In genomic region chr9:124873664-124874063, GRCh38 we compare ENCODE assay signal across 18 cellular contexts. TPM values are rescaled to one million over a fixed set of nuclear protein-coding genes. Genes with fewer than 3 reads are reported as not detected.
A peak's percentile ranks its signal among the peaks of the same experiment; 100 is the strongest.
DNase-seq lines count a peak whose midpoint lies in the region; ATAC-seq, FAIRE-seq and TF ChIP-seq lines count a peak whose summit lies in the region.
"Had no signal": no experiment of that assay in that cellular context is flagged by ENCODE, and none has a peak within 500 bp of the region (broad histone marks: within the 10 kb centered on the region; RNA-seq: fewer than 3 reads in every experiment).

No MANE protein-coding gene starts in this region.

- no peak for TF ChIP-seq EP300 in GM12878 (IDR thresholded peaks at IDR 0.05; ENCODE audit: borderline replicate concordance in 1 of 2, control insufficient read depth in 1 of 2, low read depth in 2 of 2, low read length in 2 of 2)

- no peak overlapping the region for H3K9ac ChIP-seq in GM12878 (ENCODE audit: control insufficient read depth, insufficient read depth, low read length)

- no peak for TF ChIP-seq CTCF in GM12878 (IDR thresholded peaks at IDR 0.05 in 2 of 3, conservative IDR thresholded peaks at IDR 0.05 in 1 of 3; ENCODE audit: control insufficient read depth in 2 of 3, extremely low read depth in 1 of 3, insufficient read depth in 1 of 3, low read depth in 3 of 3, low read length in 3 of 3)

- RAD21 ChIA-PET in GM12878 (lab: Charles Lee; ENCODE audit: unreplicated experiment), result interaction anchor here (1.1 to 1.3 kb wide), 2 partner anchors 14 to 213 kb away, joined by 3 to 5 read pairs; no protein-coding TSS in a partner anchor

- peak; percentile 43; the same call in 1 of the 2 replicates for TF ChIP-seq POLR2A in GM12878 (IDR thresholded peaks at IDR 0.05; ENCODE audit: low read depth, low read length)

- CTCF ChIA-PET in activated CD4-positive, alpha-beta T cell treated with anti-CD3 and anti-CD28 coated beads for 36 hours (lab: Charles Lee), result interaction anchor here (4.2 kb wide), 1 partner anchor 20 kb away, joined by 21 read pairs; the partner anchor contains the start of gene WDR38
- CTCF ChIA-PET in GM12878 (lab: Yijun Ruan, JAX), result interaction anchor here (1.7 to 4.8 kb wide), 4 partner anchors 20 to 103 kb away, joined by 7 to 31 read pairs (median 18); partner anchors contain the start of genes NR6A1 and WDR38

- peak; percentile 52 for DNase-seq in activated CD4-positive, alpha-beta T cell treated with anti-CD3 and anti-CD28 coated beads for 36 hours
- no peak for DNase-seq in activated CD4-positive, alpha-beta T cell treated with anti-CD3 and anti-CD28 coated beads, Interleukin-2, amount 50 U/mL, for 1 hour
- peak; percentile 53 for DNase-seq in NCI-H2107 treated with DMSO at 0.1 percent for 48 hours (lab: John Stamatoyannopoulos, UW; ENCODE audit: unreplicated experiment)
- no peak for DNase-seq in GM12878 (ENCODE audit: low read depth, low spot score)
- DNase-seq in occipital lobe (lab: John Stamatoyannopoulos, UW), result peak; percentile 61
- no peak for DNase-seq in stimulated activated naive CD4-positive, alpha-beta T cell treated with Interleukin-2 at 50 U/mL for 16 hours (lab: John Stamatoyannopoulos, UW)
- no peak for DNase-seq in stimulated activated CD4-positive, alpha-beta T cell treated with anti-CD3 and anti-CD28 coated beads, Interleukin-2, amount 100 ng/mL, for 24 hours
- no peak for DNase-seq in NCI-H69 (lab: John Stamatoyannopoulos, UW)
- DNase-seq: activated CD4-positive, CD25-positive, alpha-beta regulatory T cell; activated effector memory CD4-positive, alpha-beta T cell treated with anti-CD3 and anti-CD28 coated beads, Interleukin-2, amount 50 U/mL, for 16 hours; cortex of kidney; DMS 273 treated with DMSO at 0.1 percent for 48 hours; H9; NCI-H748 treated with DMSO at 0.1 percent for 48 hours; thyroid gland had no signal

- peak overlapping the region; percentile 56 for H3K4me3 Mint-ChIP-seq in activated CD4-positive, alpha-beta T cell treated with anti-CD3 and anti-CD28 coated beads for 36 hours

- ATAC-seq in activated CD4-positive, alpha-beta T cell treated with anti-CD3 and anti-CD28 coated beads for 36 hours, result no peak
- ATAC-seq in GM12878, result no peak

- intact Hi-C loops in activated CD4-positive, alpha-beta T cell treated with anti-CD3 and anti-CD28 coated beads for 36 hours (cut with DNase I, micrococcal nuclease), result loop anchor here in 1 of 2 experiments (5.0 kb wide), 2 partner anchors 269 to 456 kb away; partner anchors contain the start of genes PSMB7 and SCAI
- intact Hi-C loops in GM12878 (cut with micrococcal nuclease; ENCODE audit: unreplicated experiment), result loop anchor here (5.0 kb wide), 1 partner anchor 269 kb away; the partner anchor contains the start of gene SCAI

- H3K27ac Mint-ChIP-seq in activated CD4-positive, alpha-beta T cell treated with anti-CD3 and anti-CD28 coated beads for 36 hours, result peak overlapping the region; percentile 98

- no peak for FAIRE-seq in GM12878 (lab: Jason Lieb, UNC)
- FAIRE-seq: A204.1, islet of Langerhans had no signal

- in situ Hi-C loops in GM12878 (cut with MboI), result loop anchor here (25.0 kb wide), 1 partner anchor 1961 kb away; the partner anchor contains the start of genes RC3H2 and ZBTB6

- H2AFZ ChIP-seq in GM12878 (ENCODE audit: control insufficient read depth, low read depth, low read length), result no peak overlapping the region

- H3K4me1 Mint-ChIP-seq in activated CD4-positive, alpha-beta T cell treated with anti-CD3 and anti-CD28 coated beads for 36 hours, result peaks cover 42% of the 10 kb centered on the region

- peak overlapping the region; percentile 94 for H3K27ac ChIP-seq in GM12878 (ENCODE audit: control insufficient read depth, insufficient read depth)
- H3K27ac ChIP-seq: SJSA1 had no signal

- H3K4me1 ChIP-seq in GM12878 (ENCODE audit: control insufficient read depth, insufficient read depth, low read length), result peaks cover 19% of the 10 kb centered on the region

- no peak for TF ChIP-seq RAD21 in GM12878 (IDR thresholded peaks at IDR 0.05; ENCODE audit: insufficient read depth, low read depth, low read length)

- H3K36me3 ChIP-seq in GM12878 (ENCODE audit: control insufficient read depth in 2 of 2, insufficient read depth in 2 of 2, low read length in 1 of 2), result peaks cover 31 to 37% of the 10 kb centered on the region in 2 experiments

- peaks cover 5% of the 10 kb centered on the region for H4K20me1 ChIP-seq in GM12878 (ENCODE audit: control insufficient read depth, insufficient read depth)

- H3K9me3 ChIP-seq in GM12878 (replicated peaks; ENCODE audit: control insufficient read depth, insufficient read depth, low read length), result no peaks in the 10 kb centered on the region
- H3K9me3 ChIP-seq: SJSA1, thyroid gland had no signal

- no peaks in the 10 kb centered on the region for H3K27me3 ChIP-seq in GM12878 (replicated peaks in 1 of 2; ENCODE audit: control insufficient read depth in 2 of 2, insufficient read depth in 2 of 2, low read length in 1 of 2)
- H3K27me3 ChIP-seq: SJSA1, thyroid gland had no signal

- POLR2A ChIA-PET in activated CD4-positive, alpha-beta T cell treated with anti-CD3 and anti-CD28 coated beads for 36 hours (lab: Charles Lee), result interaction anchor here (1.1 to 2.4 kb wide), 3 partner anchors 11 to 367 kb away, joined by 3 to 14 read pairs (median 4); partner anchors contain the start of genes ARPC5L, HSPA5 and RPL35
- POLR2A ChIA-PET in GM12878 (lab: Charles Lee), result interaction anchor here (5.8 kb wide), 1 partner anchor 12 kb away, joined by 92 read pairs; the partner anchor contains the start of genes ARPC5L and RPL35

- SMC1A ChIA-PET in GM12878 (lab: Charles Lee; ENCODE audit: uncharacterized antibody, unreplicated experiment), result interaction anchor here (1.2 to 2.2 kb wide), 3 partner anchors 21 to 273 kb away, joined by 3 to 11 read pairs (median 4); partner anchors contain the start of gene WDR38

- peaks cover 74% of the 10 kb centered on the region for H3K36me3 Mint-ChIP-seq in activated CD4-positive, alpha-beta T cell treated with anti-CD3 and anti-CD28 coated beads for 36 hours (ENCODE audit: low read depth)

- peaks cover 75% of the 10 kb centered on the region for H3K79me2 ChIP-seq in GM12878 (ENCODE audit: control insufficient read depth, insufficient read depth, low read length)

- H3K27me3 Mint-ChIP-seq in activated CD4-positive, alpha-beta T cell treated with anti-CD3 and anti-CD28 coated beads for 36 hours, result no peaks in the 10 kb centered on the region

- BruUV-seq in GM12878 (replicated peaks; lab: Mats Ljungman, UMichigan), result no TSS peak

- 74% methylated on average over 14 of the region's 14 CpGs for WGBS in GM12878 (ENCODE audit: insufficient coverage, insufficient replicate concordance, low lambda C conversion rate, missing lambda C conversion rate)

- peak overlapping the region; percentile 74 for H3K4me2 ChIP-seq in GM12878 (ENCODE audit: control insufficient read depth, insufficient read depth)

- H3K4me3 ChIP-seq in GM12878, result peak overlapping the region; percentile 94; the same call in 1 of the 2 replicates
- H3K4me3 ChIP-seq: SJSA1, thyroid gland had no signal

- no peaks in the 10 kb centered on the region for H3K9me3 Mint-ChIP-seq in activated CD4-positive, alpha-beta T cell treated with anti-CD3 and anti-CD28 coated beads for 36 hours (ENCODE audit: low read depth)
- H3K9me3 Mint-ChIP-seq: H9 had no signal

RNA-seq across cellular contexts. Expression of gene ARPC5L, which starts 11.7 kb away (rescaled TPM):
- total RNA-seq in activated CD4-positive, alpha-beta T cell treated with anti-CD3 and anti-CD28 coated beads for 36 hours, result 10 to 100 TPM; 51.9 to 95.9 TPM
- total RNA-seq in GM12878 (2013; cell fraction: nucleolus; rRNA removed), result 19.5 and 22.2 TPM in 2 replicates
- total RNA-seq in GM12878 (2014; rRNA removed), result 62.2 and 63.9 TPM in 2 replicates
- 84.4 and 90.1 TPM in 2 replicates for total RNA-seq in GM12878 (2014; rRNA removed; fragmentation: Illumina TruSeq; extraction: Trizol)
- 93.0 and 98.4 TPM in 2 replicates for total RNA-seq in GM12878 (2021)
- polyA plus RNA-seq in GM12878 (2011; ENCODE audit: low read depth), result 99.7 TPM
- 110 and 123 TPM in 2 replicates for polyA plus RNA-seq in GM12878 (2011; rRNA removed)
- 64.1 and 80.8 TPM in 2 replicates for polyA plus RNA-seq in GM12878 (2011; cell fraction: cytosol; rRNA removed)
- polyA plus RNA-seq in GM12878 (2011; cell fraction: nucleus; rRNA removed), result 44.1 and 61.9 TPM in 2 replicates
- polyA plus RNA-seq in GM12878 (2012), result 75.2 and 105 TPM in 2 replicates
- 89.6 and 105 TPM in 2 replicates for polyA plus RNA-seq in GM12878 (2014; fragmentation: Illumina TruSeq; extraction: Trizol)
- polyA plus RNA-seq in GM12878 (2014; fragmentation: Nextera tagmentation; extraction: Ambion mirVana), result 100 to 1,000 TPM in 1 of 2 experiments, 10 to 100 TPM in 1; 42.3 to 121 TPM
- 149 and 150 TPM in 2 replicates for polyA plus RNA-seq in GM12878 (2014; rRNA removed)
- polyA plus RNA-seq in GM12878 (2016; fragmentation: Nextera tagmentation; extraction: Ambion mirVana), result 100 to 1,000 TPM; 179 to 207 TPM
- 34.7 and 36.9 TPM in 2 replicates for polyA minus RNA-seq in GM12878 (2011; rRNA and poly(A)+ RNA removed)
- 17.0 and 20.1 TPM in 2 replicates for polyA minus RNA-seq in GM12878 (2011; cell fraction: cytosol; rRNA and poly(A)+ RNA removed)
- 10.4 and 23.5 TPM in 2 replicates for polyA minus RNA-seq in GM12878 (2011; cell fraction: nucleus; rRNA and poly(A)+ RNA removed)
- total RNA-seq in occipital lobe, result 10.1 TPM

RNA-seq across cellular contexts. Expression of gene RPL35, which starts 11.9 kb away (rescaled TPM):
- 1,000 to 10,000 TPM; 2,227 to 2,561 TPM for total RNA-seq in activated CD4-positive, alpha-beta T cell treated with anti-CD3 and anti-CD28 coated beads for 36 hours
- total RNA-seq in GM12878 (2013; cell fraction: nucleolus; rRNA removed), result 241 and 243 TPM in 2 replicates
- total RNA-seq in GM12878 (2014; rRNA removed) (4,617 and 5,922 TPM in 2 replicates), GM12878 (2014; rRNA removed; fragmentation: Illumina TruSeq; extraction: Trizol) (3,907 and 4,081 TPM in 2 replicates), GM12878 (2021) (2,572 and 2,695 TPM in 2 replicates), occipital lobe (686 TPM)
- polyA plus RNA-seq in GM12878 (2011; ENCODE audit: low read depth), result 8,256 TPM
- polyA plus RNA-seq in GM12878 (2011; rRNA removed) (1,958 and 3,572 TPM in 2 replicates), GM12878 (2014; fragmentation: Illumina TruSeq; extraction: Trizol) (1,263 and 3,648 TPM in 2 replicates), GM12878 (2014; fragmentation: Nextera tagmentation; extraction: Ambion mirVana) (1,000 to 10,000 TPM; 5,281 to 6,300 TPM), GM12878 (2014; rRNA removed) (5,524 and 8,197 TPM in 2 replicates), GM12878 (2016; fragmentation: Nextera tagmentation; extraction: Ambion mirVana) (1,000 to 10,000 TPM; 2,862 to 2,907 TPM)
- polyA plus RNA-seq in GM12878 (2011; cell fraction: cytosol; rRNA removed), result 3,518 and 4,273 TPM in 2 replicates
- 2,765 and 2,930 TPM in 2 replicates for polyA plus RNA-seq in GM12878 (2011; cell fraction: nucleus; rRNA removed)
- 4,228 and 5,722 TPM in 2 replicates for polyA plus RNA-seq in GM12878 (2012)
- 257 and 484 TPM in 2 replicates for polyA minus RNA-seq in GM12878 (2011; rRNA and poly(A)+ RNA removed)
- 235 and 251 TPM in 2 replicates for polyA minus RNA-seq in GM12878 (2011; cell fraction: cytosol; rRNA and poly(A)+ RNA removed)
- 161 and 224 TPM in 2 replicates for polyA minus RNA-seq in GM12878 (2011; cell fraction: nucleus; rRNA and poly(A)+ RNA removed)

RNA-seq across cellular contexts. Expression of gene WDR38, which starts 20.4 kb away (rescaled TPM):
- not detected for total RNA-seq in activated CD4-positive, alpha-beta T cell treated with anti-CD3 and anti-CD28 coated beads for 36 hours
- not detected in 2 replicates for total RNA-seq in GM12878 (2013; cell fraction: nucleolus; rRNA removed)
- total RNA-seq in GM12878 (2014; rRNA removed) (not detected in 2 replicates), GM12878 (2014; rRNA removed; fragmentation: Illumina TruSeq; extraction: Trizol) (not detected in 2 replicates), GM12878 (2021) (not detected in 2 replicates), occipital lobe (not detected)
- not detected for polyA plus RNA-seq in GM12878 (2011; ENCODE audit: low read depth)
- polyA plus RNA-seq in GM12878 (2011; rRNA removed) (not detected in 2 replicates), GM12878 (2014; fragmentation: Illumina TruSeq; extraction: Trizol) (not detected in 2 replicates), GM12878 (2014; fragmentation: Nextera tagmentation; extraction: Ambion mirVana) (not detected), GM12878 (2014; rRNA removed) (not detected in 2 replicates), GM12878 (2016; fragmentation: Nextera tagmentation; extraction: Ambion mirVana) (not detected)
- polyA plus RNA-seq in GM12878 (2011; cell fraction: cytosol; rRNA removed), result not detected in 2 replicates
- polyA plus RNA-seq in GM12878 (2011; cell fraction: nucleus; rRNA removed), result not detected in 2 replicates
- not detected in 2 replicates for polyA plus RNA-seq in GM12878 (2012)
- not detected in 2 replicates for polyA minus RNA-seq in GM12878 (2011; rRNA and poly(A)+ RNA removed)
- not detected in 2 replicates for polyA minus RNA-seq in GM12878 (2011; cell fraction: cytosol; rRNA and poly(A)+ RNA removed)
- not detected in 2 replicates for polyA minus RNA-seq in GM12878 (2011; cell fraction: nucleus; rRNA and poly(A)+ RNA removed)
- total RNA-seq: H9, SJSA1 had no signal

Comparison
In these comparisons a context has a peak if more than half of its experiments do, and no peak if none do; other contexts are left out.
1. DNase-seq: peak in activated CD4-positive, alpha-beta T cell treated with anti-CD3 and anti-CD28 coated beads for 36 hours (single experiment), NCI-H2107 treated with DMSO at 0.1 percent for 48 hours (single experiment) and occipital lobe (single experiment); none in activated CD4-positive, alpha-beta T cell treated with anti-CD3 and anti-CD28 coated beads, Interleukin-2, amount 50 U/mL, for 1 hour (single experiment), GM12878 (single experiment), stimulated activated naive CD4-positive, alpha-beta T cell treated with Interleukin-2 at 50 U/mL for 16 hours (single experiment), stimulated activated CD4-positive, alpha-beta T cell treated with anti-CD3 and anti-CD28 coated beads, Interleukin-2, amount 100 ng/mL, for 24 hours (0 of 2) and NCI-H69 (single experiment).